2 cellular contexts compared by ENCODE assay signal in the genomic region with DNA sequence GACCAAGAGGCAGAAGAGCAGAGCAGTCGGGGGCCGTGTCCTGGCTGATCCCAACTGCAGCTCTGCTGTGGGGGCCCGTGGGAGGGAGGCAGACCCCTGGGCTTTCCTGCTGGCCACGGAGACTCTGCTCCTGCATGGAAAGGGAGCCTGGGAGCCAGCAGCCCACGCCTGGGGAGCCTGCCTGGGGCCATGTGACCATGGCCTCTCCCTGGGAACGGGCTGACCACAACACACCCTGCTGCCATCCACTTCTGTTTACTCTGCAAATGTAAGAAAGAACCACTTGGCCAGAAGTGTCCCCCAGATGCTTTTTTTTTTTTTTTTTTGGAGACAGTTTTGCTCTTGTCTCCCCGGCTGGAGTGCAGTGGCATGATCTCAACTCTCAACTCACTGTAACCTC.
A peak's percentile ranks its signal among the peaks of the same experiment; 100 is the strongest.
TF ChIP-seq lines count a peak whose summit lies in the region.

No MANE protein-coding gene starts in this region.

TF ChIP-seq in K562, 482 proteins besides CTCF, POLR2A, EP300 and RAD21:
- no peak for TF ChIP-seq ATF7 (IDR thresholded peaks at IDR 0.05)
- TF ChIP-seq, protein P1, sequence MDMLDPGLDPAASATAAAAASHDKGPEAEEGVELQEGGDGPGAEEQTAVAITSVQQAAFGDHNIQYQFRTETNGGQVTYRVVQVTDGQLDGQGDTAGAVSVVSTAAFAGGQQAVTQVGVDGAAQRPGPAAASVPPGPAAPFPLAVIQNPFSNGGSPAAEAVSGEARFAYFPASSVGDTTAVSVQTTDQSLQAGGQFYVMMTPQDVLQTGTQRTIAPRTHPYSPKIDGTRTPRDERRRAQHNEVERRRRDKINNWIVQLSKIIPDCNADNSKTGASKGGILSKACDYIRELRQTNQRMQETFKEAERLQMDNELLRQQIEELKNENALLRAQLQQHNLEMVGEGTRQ (CRISPR knock-in tag; IDR thresholded peaks at IDR 0.05) = peak; percentile 56
- TF ChIP-seq XRCC3 (IDR thresholded peaks at IDR 0.05) = no peak
- no peak for TF ChIP-seq CCNT2 (IDR thresholded peaks at IDR 0.05; ENCODE audit: borderline replicate concordance, extremely low read depth, insufficient read length, low read depth, low read length)
- 0 out of 2 replicates have a peak, but pooled peaks have one; percentile 15 for TF ChIP-seq MYNN (IDR thresholded peaks at IDR 0.05)
- TF ChIP-seq MYNN (CRISPR knock-in tag; IDR thresholded peaks at IDR 0.05) = no peak
- TF ChIP-seq RBFOX2 (IDR thresholded peaks at IDR 0.05; ENCODE audit: low read depth, low read length) = peak; percentile 23
- no peak for TF ChIP-seq ZNF707 (CRISPR knock-in tag; conservative IDR thresholded peaks at IDR 0.05)

TF ChIP-seq in GM12891, 5 proteins besides CTCF, POLR2A, EP300 and RAD21:
- TF ChIP-seq POU2F2 (IDR thresholded peaks at IDR 0.05; ENCODE audit: low read depth, low read length) (no peak), POLR2AphosphoS5 (IDR thresholded peaks at IDR 0.05; ENCODE audit: low read depth, low read length) (no peak), PAX5 (IDR thresholded peaks at IDR 0.05; ENCODE audit: insufficient read depth, low read length, severe bottlenecking) (no peak), SPI1 (IDR thresholded peaks at IDR 0.05; ENCODE audit: low read depth, low read length) (no peak), TAF1 (IDR thresholded peaks at IDR 0.05; ENCODE audit: low read depth, low read length) (no peak)
